ENCODE assay signal across 8 cellular contexts in the genomic region with DNA sequence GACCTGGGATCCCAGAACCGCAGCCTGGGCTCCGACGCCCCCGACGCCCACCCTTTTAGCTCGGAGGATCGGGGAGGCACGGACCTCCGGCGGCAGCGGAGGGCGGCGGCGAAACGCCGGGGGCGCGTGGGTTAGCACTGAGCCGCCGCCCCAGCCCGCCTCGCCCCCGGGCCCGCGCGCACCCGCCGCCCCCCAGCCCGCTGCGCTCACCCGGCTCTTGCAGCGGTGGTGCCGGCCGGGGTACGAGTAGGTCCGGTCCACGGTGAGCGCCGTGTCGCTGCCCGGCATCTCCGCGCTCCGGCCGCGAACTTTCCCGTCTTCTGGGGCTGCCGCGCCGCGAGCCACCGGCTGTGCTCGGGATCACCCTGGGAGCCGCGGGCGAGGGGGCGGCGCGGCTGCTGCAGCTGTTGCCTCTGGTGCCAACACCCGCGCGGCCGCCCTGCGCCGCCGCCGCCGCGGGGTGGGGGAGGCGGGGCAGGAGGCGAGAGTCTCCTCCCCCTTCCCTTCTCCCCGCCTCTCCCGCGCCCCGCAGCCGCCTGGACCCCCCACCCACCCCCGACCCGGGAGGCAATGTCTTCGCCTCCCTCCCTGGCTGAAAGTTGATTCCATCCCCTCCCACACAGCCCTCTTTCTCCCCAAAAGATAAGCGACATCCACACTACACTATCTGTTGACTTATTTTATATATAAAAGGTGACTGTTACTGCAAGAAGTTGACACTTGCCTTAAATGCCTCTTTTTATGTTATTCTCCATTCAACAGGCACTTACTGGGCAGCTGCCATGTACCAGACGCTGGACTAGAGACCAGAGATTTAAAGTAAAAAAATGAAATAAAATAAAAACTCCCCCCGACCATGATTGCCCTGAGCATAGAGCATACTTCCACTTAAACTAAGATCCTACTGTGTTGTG. TPM values are rescaled to one million over a fixed set of nuclear protein-coding genes. Genes with fewer than 3 reads are reported as not detected.
DNase-seq lines count a peak whose midpoint lies in the region; ATAC-seq and TF ChIP-seq lines count a peak whose summit lies in the region.

A gene with protein sequence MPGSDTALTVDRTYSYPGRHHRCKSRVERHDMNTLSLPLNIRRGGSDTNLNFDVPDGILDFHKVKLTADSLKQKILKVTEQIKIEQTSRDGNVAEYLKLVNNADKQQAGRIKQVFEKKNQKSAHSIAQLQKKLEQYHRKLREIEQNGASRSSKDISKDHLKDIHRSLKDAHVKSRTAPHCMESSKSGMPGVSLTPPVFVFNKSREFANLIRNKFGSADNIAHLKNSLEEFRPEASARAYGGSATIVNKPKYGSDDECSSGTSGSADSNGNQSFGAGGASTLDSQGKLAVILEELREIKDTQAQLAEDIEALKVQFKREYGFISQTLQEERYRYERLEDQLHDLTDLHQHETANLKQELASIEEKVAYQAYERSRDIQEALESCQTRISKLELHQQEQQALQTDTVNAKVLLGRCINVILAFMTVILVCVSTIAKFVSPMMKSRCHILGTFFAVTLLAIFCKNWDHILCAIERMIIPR (minus strand): TSS at position 415 of the 914 bp plus-strand sequence. CDS start 127 bp downstream, at position 288.

- no peaks in the 10 kb centered on the region for H3K9me3 Mint-ChIP-seq in activated naive CD4-positive, alpha-beta T cell treated with anti-CD3 and anti-CD28 coated beads for 36 hours
- H3K9me3 Mint-ChIP-seq in neural crest cell: no peaks in the 10 kb centered on the region

- TF ChIP-seq POLR2A in NB4 (IDR thresholded peaks at IDR 0.05; ENCODE audit: extremely low read depth, insufficient read length): no peak

- H3K36me3 Mint-ChIP-seq in activated naive CD4-positive, alpha-beta T cell treated with anti-CD3 and anti-CD28 coated beads for 36 hours (ENCODE audit: low read depth): no peaks in the 10 kb centered on the region
- H3K36me3 Mint-ChIP-seq in neural crest cell (ENCODE audit: low read depth): no peaks in the 10 kb centered on the region

- ATAC-seq in GM21825 (IDR thresholded peaks at IDR 0.05; ENCODE audit: unreplicated experiment): peak; percentile 73

- TF ChIP-seq CTCF in NB4 (IDR thresholded peaks at IDR 0.05; ENCODE audit: low read depth, low read length) (no peak), neural crest cell (conservative IDR thresholded peaks at IDR 0.05) (peak; percentile 10)

- H3K27ac Mint-ChIP-seq in activated naive CD4-positive, alpha-beta T cell treated with anti-CD3 and anti-CD28 coated beads for 36 hours: no peak within 1 kb of the TSS
- no peak within 1 kb of the TSS for H3K27ac Mint-ChIP-seq in neural crest cell (ENCODE audit: unreplicated experiment)

- intact Hi-C loops in activated naive CD4-positive, alpha-beta T cell treated with anti-CD3 and anti-CD28 coated beads for 36 hours (cut with micrococcal nuclease): no loop called here

- peak; percentile 83 for DNase-seq in DMS 273 (lab: John Stamatoyannopoulos, UW; ENCODE audit: unreplicated experiment)
- no peak for DNase-seq in DMS 273 treated with DMSO at 0.1 percent for 48 hours (lab: John Stamatoyannopoulos, UW)
- DNase-seq in NB4 (ENCODE audit: low read depth): peak; percentile 55
- DNase-seq in activated naive CD4-positive, alpha-beta T cell treated with anti-CD3 and anti-CD28 coated beads for 36 hours: no peak
- no peak for DNase-seq in glomerular endothelial cell (ENCODE audit: extremely low read depth, low read depth, low spot score)
- peak; percentile 41 for DNase-seq in neural crest cell (ENCODE audit: low read depth, low spot score)
- DNase-seq in foreskin melanocyte: no peak

- peak within 1 kb of the TSS; percentile 13 for H3K4me3 ChIP-seq in NB4 (ENCODE audit: low read depth, low read length)

- CTCF ChIA-PET in activated naive CD4-positive, alpha-beta T cell treated with anti-CD3 and anti-CD28 coated beads for 36 hours (lab: Charles Lee): no interaction called here

- peaks cover 3% of the 10 kb centered on the region for H3K4me1 Mint-ChIP-seq in activated naive CD4-positive, alpha-beta T cell treated with anti-CD3 and anti-CD28 coated beads for 36 hours (ENCODE audit: low read depth)
- H3K4me1 Mint-ChIP-seq in neural crest cell: peaks cover 18% of the 10 kb centered on the region

- peak within 1 kb of the TSS; percentile 65 for H3K4me3 Mint-ChIP-seq in activated naive CD4-positive, alpha-beta T cell treated with anti-CD3 and anti-CD28 coated beads for 36 hours
- peak within 1 kb of the TSS; percentile 89 for H3K4me3 Mint-ChIP-seq in neural crest cell

- peaks cover 47% of the 10 kb centered on the region for H3K27me3 Mint-ChIP-seq in activated naive CD4-positive, alpha-beta T cell treated with anti-CD3 and anti-CD28 coated beads for 36 hours (ENCODE audit: low read depth)
- H3K27me3 Mint-ChIP-seq in neural crest cell (ENCODE audit: low read depth): peaks cover 34% of the 10 kb centered on the region

RNA-seq across cellular contexts. Expression of the gene that starts here (rescaled TPM):
- under 1 TPM in 1 of 2 experiments, not detected in 1; 0.05 TPM for total RNA-seq in activated naive CD4-positive, alpha-beta T cell treated with anti-CD3 and anti-CD28 coated beads for 36 hours
- total RNA-seq in glomerular endothelial cell (20.5 and 20.7 TPM in 2 replicates), neural crest cell (3.4 and 3.8 TPM in 2 replicates)

Comparison
In these comparisons a context has a peak if more than half of its experiments do, and no peak if none do; other contexts are left out.
1. DNase-seq: peak in DMS 273 (single experiment), NB4 (single experiment) and neural crest cell (single experiment); none in DMS 273 treated with DMSO at 0.1 percent for 48 hours (single experiment), activated naive CD4-positive, alpha-beta T cell treated with anti-CD3 and anti-CD28 coated beads for 36 hours (single experiment), glomerular endothelial cell (single experiment) and foreskin melanocyte (single experiment).